Comparison of ENCODE assay signal across 8 cellular contexts in the genomic region with DNA sequence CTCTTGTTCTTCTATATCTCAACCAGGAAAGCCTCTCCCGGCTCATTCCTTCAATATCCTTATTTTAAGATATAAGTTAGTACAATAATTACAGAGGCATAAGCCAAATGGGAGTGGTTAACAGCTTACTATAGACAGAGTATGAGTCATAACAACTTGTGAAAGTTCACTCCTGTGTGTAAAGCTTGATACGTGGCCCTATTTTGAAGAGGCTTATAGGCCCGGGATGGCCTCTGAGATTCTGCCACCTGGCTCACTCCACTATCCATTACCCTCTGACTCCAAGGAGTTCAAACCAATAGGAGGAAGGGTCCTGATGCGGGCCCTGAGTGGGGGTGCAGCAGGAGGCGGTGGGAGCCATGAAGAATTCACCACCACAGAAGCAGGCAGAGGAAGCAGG. TPM values are rescaled to one million over a fixed set of nuclear protein-coding genes. Genes with fewer than 3 reads are reported as not detected.
DNase-seq lines count a peak whose midpoint lies in the region; ATAC-seq, FAIRE-seq and TF ChIP-seq lines count a peak whose summit lies in the region.

No MANE protein-coding gene starts in this region.

- WGBS in GM12878 (ENCODE audit: insufficient coverage, insufficient replicate concordance, low lambda C conversion rate, missing lambda C conversion rate): 17% methylated on average over 5 of the region's 5 CpGs

- peaks cover 54% of the 10 kb centered on the region for H3K4me1 Mint-ChIP-seq in Calu3 (ENCODE audit: low read depth, unreplicated experiment)

- RAD21 ChIA-PET in GM12878 (lab: Charles Lee; ENCODE audit: unreplicated experiment): interaction anchor here (0.7 to 3.7 kb wide), 7 partner anchors 10 to 96 kb away, joined by 3 to 17 read pairs (median 5); partner anchors contain the start of gene B4GALT1

- H3K36me3 ChIP-seq in GM12878 (ENCODE audit: control insufficient read depth in 2 of 2, insufficient read depth in 2 of 2, low read length in 1 of 2): peaks cover 37 to 54% of the 10 kb centered on the region in 2 experiments

- no peaks in the 10 kb centered on the region for H3K27me3 ChIP-seq in GM12878 (replicated peaks in 1 of 2; ENCODE audit: control insufficient read depth in 2 of 2, insufficient read depth in 2 of 2, low read length in 1 of 2)

- H3K27ac Mint-ChIP-seq in Calu3 (ENCODE audit: unreplicated experiment): peak overlapping the region; percentile 79

- H3K27ac ChIP-seq in GM12878 (ENCODE audit: control insufficient read depth, insufficient read depth): peak overlapping the region; percentile 75

- H2AFZ ChIP-seq in GM12878 (ENCODE audit: control insufficient read depth, low read depth, low read length): no peak overlapping the region

- TF ChIP-seq CTCF in Calu3 (IDR thresholded peaks at IDR 0.05; ENCODE audit: unreplicated experiment) (no peak), GM12878 (IDR thresholded peaks at IDR 0.05 in 2 of 3, conservative IDR thresholded peaks at IDR 0.05 in 1 of 3; ENCODE audit: control insufficient read depth in 2 of 3, extremely low read depth in 1 of 3, insufficient read depth in 1 of 3, low read depth in 3 of 3, low read length in 3 of 3) (no peak)

- H3K9me3 ChIP-seq in GM12878 (replicated peaks; ENCODE audit: control insufficient read depth, insufficient read depth, low read length): no peaks in the 10 kb centered on the region

- H3K4me2 ChIP-seq in GM12878 (ENCODE audit: control insufficient read depth, insufficient read depth): peak overlapping the region; percentile 19

- intact Hi-C loops in Calu3 (cut with micrococcal nuclease; ENCODE audit: unreplicated experiment) (no loop called here), GM12878 (cut with micrococcal nuclease; ENCODE audit: unreplicated experiment) (no loop called here), posterior vena cava (cut with DNase I) (no loop called here)

- H3K36me3 Mint-ChIP-seq in Calu3 (ENCODE audit: insufficient read depth, unreplicated experiment): peaks cover 26% of the 10 kb centered on the region

- no TSS peak for BruUV-seq in Calu3 (replicated peaks; lab: Mats Ljungman, UMichigan)
- no TSS peak for BruUV-seq in GM12878 (replicated peaks; lab: Mats Ljungman, UMichigan)

- DNase-seq in Calu3 (peak; percentile 2), GM12878 (ENCODE audit: low read depth, low spot score) (no peak), posterior vena cava (ENCODE audit: low spot score) (peak; percentile 26), KBM-7 (no peak)
- DNase-seq in stimulated activated CD4-positive, alpha-beta T cell treated with anti-CD3 and anti-CD28 coated beads, Interleukin-2, amount 100 ng/mL, for 48 hours: no peak

- H3K27me3 Mint-ChIP-seq in Calu3 (ENCODE audit: unreplicated experiment): no peaks in the 10 kb centered on the region

- SMC1A ChIA-PET in GM12878 (lab: Charles Lee; ENCODE audit: uncharacterized antibody, unreplicated experiment): interaction anchor here (0.8 to 6.3 kb wide), 11 partner anchors 10 to 128 kb away, joined by 3 to 58 read pairs (median 8); no protein-coding TSS in a partner anchor

- peak overlapping the region; percentile 52 for H3K4me3 Mint-ChIP-seq in Calu3 (ENCODE audit: low read depth, unreplicated experiment)

- 0 out of 2 replicates have a peak, but pooled peaks have one; percentile 4 for TF ChIP-seq RAD21 in GM12878 (IDR thresholded peaks at IDR 0.05; ENCODE audit: insufficient read depth, low read depth, low read length)

- no peak for TF ChIP-seq EP300 in GM12878 (IDR thresholded peaks at IDR 0.05; ENCODE audit: borderline replicate concordance in 1 of 2, control insufficient read depth in 1 of 2, low read depth in 2 of 2, low read length in 2 of 2)

- TF ChIP-seq POLR2A in GM12878 (IDR thresholded peaks at IDR 0.05; ENCODE audit: low read depth, low read length): no peak

- ATAC-seq in GM19455 (IDR thresholded peaks at IDR 0.05; ENCODE audit: unreplicated experiment) (peak; percentile 89), HG03457 (IDR thresholded peaks at IDR 0.05; ENCODE audit: unreplicated experiment) (peak; percentile 49), GM12878 (peak; percentile 92), HG02571 (IDR thresholded peaks at IDR 0.05; ENCODE audit: unreplicated experiment) (no peak)

- in situ Hi-C loops in GM12878 (cut with MboI): no loop called here
- in situ Hi-C loops in KBM-7 (cut with MboI; ENCODE audit: low pct_unique_long_range_greater_than_20kb, low sequenced_read_pairs): no loop called here

- H4K20me1 ChIP-seq in GM12878 (ENCODE audit: control insufficient read depth, insufficient read depth): no peaks in the 10 kb centered on the region; the same call in 1 of the 2 replicates

- POLR2A ChIA-PET in GM12878 (lab: Charles Lee): interaction anchor here (0.6 to 2.8 kb wide), 8 partner anchors 9 to 106 kb away, joined by 3 to 23 read pairs (median 5); no protein-coding TSS in a partner anchor

- H3K4me1 ChIP-seq in GM12878 (ENCODE audit: control insufficient read depth, insufficient read depth, low read length): peaks cover 52% of the 10 kb centered on the region

- CTCF ChIA-PET in Calu3 (lab: Charles Lee): interaction anchor here (0.9 to 1.7 kb wide), 7 partner anchors 13 to 70 kb away, joined by 3 to 8 read pairs (median 3); no protein-coding TSS in a partner anchor
- CTCF ChIA-PET in GM12878 (lab: Yijun Ruan, JAX): interaction anchor here (0.9 to 3.4 kb wide), 10 partner anchors 11 to 96 kb away, joined by 3 to 15 read pairs (median 4); partner anchors contain the start of gene B4GALT1

- H3K79me2 ChIP-seq in GM12878 (ENCODE audit: control insufficient read depth, insufficient read depth, low read length): peaks cover 31% of the 10 kb centered on the region

- H3K9ac ChIP-seq in GM12878 (ENCODE audit: control insufficient read depth, insufficient read depth, low read length): peak overlapping the region; percentile 45

- peak; percentile 23 for FAIRE-seq in GM12878 (lab: Jason Lieb, UNC)

- peak overlapping the region; percentile 1; the same call in 1 of the 2 replicates for H3K4me3 ChIP-seq in GM12878

- H3K9me3 Mint-ChIP-seq in Calu3 (ENCODE audit: low read depth, unreplicated experiment): no peaks in the 10 kb centered on the region

TF ChIP-seq in GM12878, 131 proteins besides CTCF, POLR2A, EP300 and RAD21 (continues in another document):
- TF ChIP-seq BHLHE40 (IDR thresholded peaks at IDR 0.05; ENCODE audit: borderline replicate concordance in 1 of 2, low read depth in 2 of 2, low read length in 1 of 2): 0 out of 4 replicates have a peak, but pooled peaks of 1 of the 2 experiments have one; percentile 11
- 0 out of 2 replicates have a peak, but pooled peaks have one; percentile 40 for TF ChIP-seq IRF4 (IDR thresholded peaks at IDR 0.05; ENCODE audit: low read depth, low read length)
- TF ChIP-seq, protein P1, sequence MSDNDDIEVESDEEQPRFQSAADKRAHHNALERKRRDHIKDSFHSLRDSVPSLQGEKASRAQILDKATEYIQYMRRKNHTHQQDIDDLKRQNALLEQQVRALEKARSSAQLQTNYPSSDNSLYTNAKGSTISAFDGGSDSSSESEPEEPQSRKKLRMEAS (IDR thresholded peaks at IDR 0.05; ENCODE audit: low read depth, low read length): no peak
- no peak for TF ChIP-seq RCOR1 (conservative IDR thresholded peaks at IDR 0.05; ENCODE audit: low read depth, low read length)

RNA-seq across cellular contexts. Expression of gene B4GALT1, which starts 36.6 kb away (rescaled TPM):
- total RNA-seq in Calu3 (2022): 69.5 and 71.1 TPM in 2 replicates
- 47.6 and 51.1 TPM in 2 replicates for total RNA-seq in GM12878 (2013; cell fraction: nucleolus; rRNA removed)
- 23.4 and 24.2 TPM in 2 replicates for total RNA-seq in GM12878 (2014; rRNA removed)
- 12.7 and 15.3 TPM in 2 replicates for total RNA-seq in GM12878 (2014; rRNA removed; fragmentation: Illumina TruSeq; extraction: Trizol)
- 77.5 and 79.0 TPM in 2 replicates for total RNA-seq in GM12878 (2021)
- polyA plus RNA-seq in GM12878 (2011; ENCODE audit: low read depth): 50.1 TPM
- 29.6 and 36.5 TPM in 2 replicates for polyA plus RNA-seq in GM12878 (2011; rRNA removed)
- polyA plus RNA-seq in GM12878 (2011; cell fraction: cytosol; rRNA removed): 36.7 and 49.7 TPM in 2 replicates
- 16.8 and 18.8 TPM in 2 replicates for polyA plus RNA-seq in GM12878 (2011; cell fraction: nucleus; rRNA removed)
- 58.2 and 65.9 TPM in 2 replicates for polyA plus RNA-seq in GM12878 (2012)
- 66.7 and 68.8 TPM in 2 replicates for polyA plus RNA-seq in GM12878 (2014; fragmentation: Illumina TruSeq; extraction: Trizol)
- 10 to 100 TPM; 22.4 to 23.3 TPM for polyA plus RNA-seq in GM12878 (2014; fragmentation: Nextera tagmentation; extraction: Ambion mirVana)
- 42.6 and 45.5 TPM in 2 replicates for polyA plus RNA-seq in GM12878 (2014; rRNA removed)
- polyA plus RNA-seq in GM12878 (2016; fragmentation: Nextera tagmentation; extraction: Ambion mirVana): 10 to 100 TPM; 50.2 to 50.8 TPM
- polyA minus RNA-seq in GM12878 (2011; rRNA and poly(A)+ RNA removed): 48.3 and 58.3 TPM in 2 replicates
- 25.8 and 27.2 TPM in 2 replicates for polyA minus RNA-seq in GM12878 (2011; cell fraction: cytosol; rRNA and poly(A)+ RNA removed)
- 10.3 and 16.8 TPM in 2 replicates for polyA minus RNA-seq in GM12878 (2011; cell fraction: nucleus; rRNA and poly(A)+ RNA removed)
- total RNA-seq in posterior vena cava: 100 to 1,000 TPM in 1 of 2 donors, 10 to 100 TPM in 1; 76.8 to 107 TPM

RNA-seq across cellular contexts. Expression of gene SMU1, which starts 54.0 kb away (rescaled TPM):
- total RNA-seq in Calu3 (2022) (12.3 and 13.4 TPM in 2 replicates), GM12878 (2014; rRNA removed) (22.8 and 26.6 TPM in 2 replicates), GM12878 (2014; rRNA removed; fragmentation: Illumina TruSeq; extraction: Trizol) (33.4 and 34.6 TPM in 2 replicates), GM12878 (2021) (19.7 and 20.4 TPM in 2 replicates), posterior vena cava (10 to 100 TPM; 15.8 to 16.8 TPM)
- 17.9 and 19.4 TPM in 2 replicates for total RNA-seq in GM12878 (2013; cell fraction: nucleolus; rRNA removed)
- polyA plus RNA-seq in GM12878 (2011; ENCODE audit: low read depth): 11.8 TPM
- polyA plus RNA-seq in GM12878 (2011; rRNA removed) (21.1 and 27.5 TPM in 2 replicates), GM12878 (2014; fragmentation: Illumina TruSeq; extraction: Trizol) (22.2 and 26.0 TPM in 2 replicates), GM12878 (2014; fragmentation: Nextera tagmentation; extraction: Ambion mirVana) (10 to 100 TPM; 18.5 to 20.7 TPM), GM12878 (2014; rRNA removed) (16.5 and 20.0 TPM in 2 replicates), GM12878 (2016; fragmentation: Nextera tagmentation; extraction: Ambion mirVana) (10 to 100 TPM; 20.2 to 22.0 TPM)
- polyA plus RNA-seq in GM12878 (2011; cell fraction: cytosol; rRNA removed): 11.3 and 11.4 TPM in 2 replicates
- 7.2 and 8.2 TPM in 2 replicates for polyA plus RNA-seq in GM12878 (2011; cell fraction: nucleus; rRNA removed)
- 12.9 and 13.9 TPM in 2 replicates for polyA plus RNA-seq in GM12878 (2012)
- polyA minus RNA-seq in GM12878 (2011; rRNA and poly(A)+ RNA removed): 22.7 and 27.6 TPM in 2 replicates
- polyA minus RNA-seq in GM12878 (2011; cell fraction: cytosol; rRNA and poly(A)+ RNA removed): 9.6 and 10.7 TPM in 2 replicates
- polyA minus RNA-seq in GM12878 (2011; cell fraction: nucleus; rRNA and poly(A)+ RNA removed): 5.0 and 6.0 TPM in 2 replicates

Comparison
In these comparisons a context has a peak if more than half of its experiments do, and no peak if none do; other contexts are left out.
1. DNase-seq: peak in Calu3 (single experiment) and posterior vena cava (single experiment); none in GM12878 (single experiment), stimulated activated CD4-positive, alpha-beta T cell treated with anti-CD3 and anti-CD28 coated beads, Interleukin-2, amount 100 ng/mL, for 48 hours (0 of 2) and KBM-7 (single experiment).